Comparison of ENCODE assay signal across 9 cellular contexts in genomic region chr12:122976648-122976975, GRCh38. TPM values are rescaled to one million over a fixed set of nuclear protein-coding genes. Genes with fewer than 3 reads are reported as not detected.
DNase-seq lines count a peak whose midpoint lies in the region; ATAC-seq and TF ChIP-seq lines count a peak whose summit lies in the region.
"Had no signal": no experiment of that assay in that cellular context is flagged by ENCODE, and none has a peak within 500 bp of the region (broad histone marks: within the 10 kb centered on the region; RNA-seq: fewer than 3 reads in every experiment).

No MANE protein-coding gene starts in this region.

- no peak for ATAC-seq in CD4-positive, CD25-positive, alpha-beta regulatory T cell (ENCODE audit: low read depth in 2 of 2)
- no peak for ATAC-seq in GM18861 (IDR thresholded peaks at IDR 0.05; ENCODE audit: unreplicated experiment)
- ATAC-seq in gastroesophageal sphincter: no peak

- no peak overlapping the region for H2AFZ ChIP-seq in Loucy (ENCODE audit: low read length)
- no peak overlapping the region for H2AFZ ChIP-seq in neural cell (ENCODE audit: low read depth, low read length)

- H3K79me2 ChIP-seq in Loucy (ENCODE audit: insufficient read depth, low read length) (peaks cover 63% of the 10 kb centered on the region), neural cell (replicated peaks; ENCODE audit: insufficient read depth, low read length) (peaks cover 7% of the 10 kb centered on the region)

- H3F3A ChIP-seq in Loucy (ENCODE audit: low read depth) (no peaks in the 10 kb centered on the region), neural cell (ENCODE audit: insufficient read depth, low read length, poor library complexity, severe bottlenecking) (no peaks in the 10 kb centered on the region)

- TF ChIP-seq EP300 in neural cell (conservative IDR thresholded peaks at IDR 0.05; ENCODE audit: poor library complexity, severe bottlenecking) (no peak), gastroesophageal sphincter (IDR thresholded peaks at IDR 0.05) (no peak)

- H3K4me1 Mint-ChIP-seq in CD4-positive, CD25-positive, alpha-beta regulatory T cell: peaks cover 5 to 54% (median 23%) of the 10 kb centered on the region in 4 donors
- H3K4me1 Mint-ChIP-seq in MCF 10A (ENCODE audit: insufficient read depth, unreplicated experiment): peaks cover 5% of the 10 kb centered on the region

- POLR2A ChIA-PET in MCF 10A (lab: Yijun Ruan, JAX): interaction anchor here (0.8 to 3.9 kb wide), 3 partner anchors 10 to 256 kb away, joined by 3 to 45 read pairs (median 26); partner anchors contain the start of genes ABCB9, MPHOSPH9 and MTRFR

- H3K27ac ChIP-seq in CD4-positive, CD25-positive, alpha-beta regulatory T cell (ENCODE audit: insufficient read depth, low read length, poor library complexity, severe bottlenecking): no peak overlapping the region
- H3K27ac ChIP-seq in neural cell (ENCODE audit: low read length): no peak overlapping the region
- no peak overlapping the region for H3K27ac ChIP-seq in gastroesophageal sphincter

- H3K27me3 Mint-ChIP-seq in CD4-positive, CD25-positive, alpha-beta regulatory T cell: peaks cover 6% of the 10 kb centered on the region
- H3K27me3 Mint-ChIP-seq in MCF 10A (ENCODE audit: insufficient read depth, unreplicated experiment): no peaks in the 10 kb centered on the region

- H4K20me1 ChIP-seq in Loucy (ENCODE audit: insufficient read depth, low read length, poor library complexity, severe bottlenecking) (peaks cover 11% of the 10 kb centered on the region), neural cell (ENCODE audit: insufficient read depth) (no peaks in the 10 kb centered on the region)

- no peaks in the 10 kb centered on the region for H3K9me3 ChIP-seq in CD4-positive, CD25-positive, alpha-beta regulatory T cell (ENCODE audit: control insufficient read depth in 2 of 2, low read length in 2 of 2)
- H3K9me3 ChIP-seq in Loucy (ENCODE audit: insufficient read depth, low read depth, low read length) (no peaks in the 10 kb centered on the region), neural cell (ENCODE audit: low read length) (no peaks in the 10 kb centered on the region), gastroesophageal sphincter (no peaks in the 10 kb centered on the region)

- H3K9me3 Mint-ChIP-seq in CD4-positive, CD25-positive, alpha-beta regulatory T cell: no peaks in the 10 kb centered on the region
- no peaks in the 10 kb centered on the region for H3K9me3 Mint-ChIP-seq in MCF 10A (ENCODE audit: unreplicated experiment)

- H3K36me3 ChIP-seq in CD4-positive, CD25-positive, alpha-beta regulatory T cell (ENCODE audit: control insufficient read depth, insufficient read depth, low read length): no peaks in the 10 kb centered on the region
- H3K36me3 ChIP-seq in Loucy (ENCODE audit: insufficient read depth, low read length) (no peaks in the 10 kb centered on the region), neural cell (ENCODE audit: insufficient read depth, low read length) (no peaks in the 10 kb centered on the region), gastroesophageal sphincter (peaks cover 0 to 28% of the 10 kb centered on the region in 2 donors)

- no peak for TF ChIP-seq CTCF in Loucy (conservative IDR thresholded peaks at IDR 0.05; ENCODE audit: low read length)
- no peak for TF ChIP-seq CTCF in MCF 10A (IDR thresholded peaks at IDR 0.05; ENCODE audit: unreplicated experiment)
- TF ChIP-seq CTCF in neural cell (IDR thresholded peaks at IDR 0.05; ENCODE audit: poor library complexity, severe bottlenecking): no peak
- no peak for TF ChIP-seq CTCF in gastroesophageal sphincter (IDR thresholded peaks at IDR 0.05)

- DNase-seq in CD4-positive, CD25-positive, alpha-beta regulatory T cell: no peak
- DNase-seq in MCF 10A (ENCODE audit: unreplicated experiment): no peak
- DNase-seq in effector CD4-positive, alpha-beta T cell: no peak
- no peak for DNase-seq in hippocampal formation (lab: John Stamatoyannopoulos, UW)
- DNase-seq: NCI-H774 had no signal

- intact Hi-C loops in MCF 10A (cut with micrococcal nuclease): no loop called here

- no peak for TF ChIP-seq RAD21 in neural cell (conservative IDR thresholded peaks at IDR 0.05)

- H3K9ac ChIP-seq in Loucy (ENCODE audit: low read depth, low read length, poor library complexity, severe bottlenecking) (peak overlapping the region; percentile 99), neural cell (ENCODE audit: low read length) (peak overlapping the region; percentile 99)

- peak overlapping the region; percentile 96 for H3K4me2 ChIP-seq in Loucy (ENCODE audit: low read depth, low read length, poor library complexity, severe bottlenecking)
- no peak overlapping the region for H3K4me2 ChIP-seq in neural cell (ENCODE audit: low read length)

- no peak overlapping the region for H3K4me3 ChIP-seq in CD4-positive, CD25-positive, alpha-beta regulatory T cell (ENCODE audit: low read depth, low read length)
- H3K4me3 ChIP-seq in Loucy (ENCODE audit: low read length, poor library complexity, severe bottlenecking) (peak overlapping the region; percentile 98), neural cell (ENCODE audit: low read length) (peak overlapping the region; percentile 99), gastroesophageal sphincter (peak overlapping the region in 1 of 2 donors; percentile 94)

- BruUV-seq in MCF 10A (replicated peaks; lab: Mats Ljungman, UMichigan): no TSS peak

- no peak overlapping the region for H3K27ac Mint-ChIP-seq in CD4-positive, CD25-positive, alpha-beta regulatory T cell
- H3K27ac Mint-ChIP-seq in MCF 10A (ENCODE audit: low read depth, unreplicated experiment): peak overlapping the region; percentile 95

- H3K9me2 ChIP-seq in Loucy (replicated peaks; ENCODE audit: low read depth, low read length): no peaks in the 10 kb centered on the region
- H3K9me2 ChIP-seq in neural cell (ENCODE audit: insufficient read depth, low read length): no peaks in the 10 kb centered on the region

- no peaks in the 10 kb centered on the region for H3K27me3 ChIP-seq in CD4-positive, CD25-positive, alpha-beta regulatory T cell (ENCODE audit: control insufficient read depth, insufficient read depth, low read length)
- H3K27me3 ChIP-seq in Loucy (ENCODE audit: insufficient read depth, low read length, poor library complexity, severe bottlenecking): no peaks in the 10 kb centered on the region
- H3K27me3 ChIP-seq in neural cell (ENCODE audit: insufficient read depth, low read depth, low read length): no peaks in the 10 kb centered on the region
- H3K27me3 ChIP-seq in gastroesophageal sphincter: no peaks in the 10 kb centered on the region

- TF ChIP-seq POLR2A in gastroesophageal sphincter (IDR thresholded peaks at IDR 0.05): no peak

- no CpG with 5 or more reads among the region's 15 CpGs for WGBS in gastroesophageal sphincter (ENCODE audit: low coverage in 1 of 2), 2 donors

- no peaks in the 10 kb centered on the region for H3K36me3 Mint-ChIP-seq in CD4-positive, CD25-positive, alpha-beta regulatory T cell
- peaks cover 25% of the 10 kb centered on the region for H3K36me3 Mint-ChIP-seq in MCF 10A (ENCODE audit: insufficient read depth, unreplicated experiment)

- H3K4me3 Mint-ChIP-seq in CD4-positive, CD25-positive, alpha-beta regulatory T cell: peak overlapping the region; percentile 50 to 100 (median 98)
- peak overlapping the region; percentile 94 for H3K4me3 Mint-ChIP-seq in MCF 10A (ENCODE audit: unreplicated experiment)

- CTCF ChIA-PET in MCF 10A (lab: Yijun Ruan, JAX): interaction anchor here (0.6 kb wide), 1 partner anchor 1069 kb away, joined by 3 read pairs; no protein-coding TSS in a partner anchor

- peaks cover 49% of the 10 kb centered on the region for H3K4me1 ChIP-seq in CD4-positive, CD25-positive, alpha-beta regulatory T cell (ENCODE audit: control insufficient read depth, insufficient read depth, low read length, poor library complexity, severe bottlenecking)
- peaks cover 15% of the 10 kb centered on the region for H3K4me1 ChIP-seq in Loucy (ENCODE audit: insufficient read depth, low read length, poor library complexity, severe bottlenecking)
- peaks cover 0 to 63% (median 35%) of the 10 kb centered on the region in 3 donors for H3K4me1 ChIP-seq in gastroesophageal sphincter

TF ChIP-seq in neural cell, 6 proteins besides CTCF, POLR2A, EP300 and RAD21 (continues in another document):
- TF ChIP-seq SMC3 (conservative IDR thresholded peaks at IDR 0.05; ENCODE audit: poor library complexity): no peak
- no peak for TF ChIP-seq TAF1 (IDR thresholded peaks at IDR 0.05; ENCODE audit: low read depth)
- TF ChIP-seq EZH2 (IDR thresholded peaks at IDR 0.05; ENCODE audit: borderline replicate concordance, insufficient read depth, low read length, poor library complexity, severe bottlenecking): no peak
- TF ChIP-seq MXI1 (conservative IDR thresholded peaks at IDR 0.05; ENCODE audit: poor library complexity, severe bottlenecking): no peak
- TF ChIP-seq POLR2AphosphoS5 (IDR thresholded peaks at IDR 0.05): no peak

RNA-seq across cellular contexts. Expression of gene OGFOD2, which starts 1.6 kb away (rescaled TPM):
- 20.6 TPM for total RNA-seq in CD4-positive, CD25-positive, alpha-beta regulatory T cell
- 10 to 100 TPM; 12.5 to 17.4 (median 14.2) TPM for polyA plus RNA-seq in CD4-positive, CD25-positive, alpha-beta regulatory T cell
- total RNA-seq in MCF 10A (2022) (17.5 and 22.5 TPM in 2 replicates), gastroesophageal sphincter (10 to 100 TPM in 1 of 4 donors, 1 to 10 TPM in 3; 7.3 to 10.7 (median 8.3) TPM)
- polyA plus RNA-seq in neural cell: 27.8 and 43.2 TPM in 2 replicates
- polyA minus RNA-seq in neural cell: 10.1 and 12.7 TPM in 2 replicates

RNA-seq across cellular contexts. Expression of gene ARL6IP4, which starts 3.9 kb away (rescaled TPM):
- total RNA-seq in CD4-positive, CD25-positive, alpha-beta regulatory T cell: 131 TPM
- 100 to 1,000 TPM; 208 to 237 (median 223) TPM for polyA plus RNA-seq in CD4-positive, CD25-positive, alpha-beta regulatory T cell
- total RNA-seq in MCF 10A (2022): 198 and 238 TPM in 2 replicates
- polyA plus RNA-seq in neural cell: 173 and 190 TPM in 2 replicates
- polyA minus RNA-seq in neural cell: 49.1 and 54.0 TPM in 2 replicates
- total RNA-seq in gastroesophageal sphincter: 100 to 1,000 TPM; 251 to 343 (median 302) TPM

RNA-seq across cellular contexts. Expression of gene ABCB9, which starts 10.3 kb away (rescaled TPM):
- 5.3 TPM for total RNA-seq in CD4-positive, CD25-positive, alpha-beta regulatory T cell
- polyA plus RNA-seq in CD4-positive, CD25-positive, alpha-beta regulatory T cell: under 1 TPM; 0.47 to 0.98 (median 0.83) TPM
- total RNA-seq in MCF 10A (2022) (1.6 and 3.2 TPM in 2 replicates), gastroesophageal sphincter (1 to 10 TPM; 2.3 to 8.4 (median 3.5) TPM)
- polyA plus RNA-seq in neural cell: 19.5 and 19.7 TPM in 2 replicates
- 32.6 and 39.4 TPM in 2 replicates for polyA minus RNA-seq in neural cell
